Comparison of ENCODE assay signal across 13 cellular contexts in genomic region chr11:61229458-61229857, GRCh38. TPM values are rescaled to one million over a fixed set of nuclear protein-coding genes. Genes with fewer than 3 reads are reported as not detected.
"Had no signal": no experiment of that assay in that cellular context is flagged by ENCODE, and none has a peak within 500 bp of the region (broad histone marks: within the 10 kb centered on the region; RNA-seq: fewer than 3 reads in every experiment).

No MANE protein-coding gene starts in this region.

RNA-seq across cellular contexts. Expression of gene PGA4, which starts 7.3 kb away (rescaled TPM):
- total RNA-seq: activated naive CD4-positive, alpha-beta T cell treated with anti-CD3 and anti-CD28 coated beads for 36 hours; activated naive CD4-positive, alpha-beta T cell treated with anti-CD3 and anti-CD28 coated beads, Interleukin-2, amount 50 U/mL, for 72 hours; activated naive CD8-positive, alpha-beta T cell treated with anti-CD3 and anti-CD28 coated beads for 36 hours; activated naive CD8-positive, alpha-beta T cell treated with anti-CD3 and anti-CD28 coated beads, Interleukin-2, amount 10 ng/mL, durations not matched to agents 7 days and 5 days; activated T-cell treated with anti-CD3 and anti-CD28 coated beads, Interleukin-2, amount 50 U/mL, for 4 hours; activated T-cell treated with anti-CD3 and anti-CD28 coated beads, Interleukin-2, amount 50 U/mL, for 72 hours; activated T-helper 1 cell treated with anti-CD3 and anti-CD28 coated beads, Interleukin-12 subunit alpha, Interleukin-12 subunit beta, Interleukin-2, Interleukin-4 antibody, amounts not matched to agents 30 ng/mL and 10 ng/mL and 1 ng/mL, durations not matched to agents 14 hours and 24 hours and 36 hours; activated T-helper 17 cell treated with anti-CD3 and anti-CD28 coated beads, Interleukin-2, amount 50 U/mL, for 72 hours; activated T-helper 2 cell treated with anti-CD3 and anti-CD28 coated beads, Interferon-gamma antibody, Interleukin-2, Interleukin-4, amounts not matched to agents 10 μg/mL and 5 μg/mL and 100 μg/mL, durations not matched to agents 14 hours and 24 hours and 36 hours; bronchial epithelial cell; cardiac septum had no signal

RNA-seq across cellular contexts. Expression of gene PGA5, which starts 11.5 kb away (rescaled TPM):
- total RNA-seq: activated naive CD4-positive, alpha-beta T cell treated with anti-CD3 and anti-CD28 coated beads for 36 hours; activated naive CD4-positive, alpha-beta T cell treated with anti-CD3 and anti-CD28 coated beads, Interleukin-2, amount 50 U/mL, for 72 hours; activated naive CD8-positive, alpha-beta T cell treated with anti-CD3 and anti-CD28 coated beads for 36 hours; activated naive CD8-positive, alpha-beta T cell treated with anti-CD3 and anti-CD28 coated beads, Interleukin-2, amount 10 ng/mL, durations not matched to agents 7 days and 5 days; activated T-cell treated with anti-CD3 and anti-CD28 coated beads, Interleukin-2, amount 50 U/mL, for 4 hours; activated T-cell treated with anti-CD3 and anti-CD28 coated beads, Interleukin-2, amount 50 U/mL, for 72 hours; activated T-helper 1 cell treated with anti-CD3 and anti-CD28 coated beads, Interleukin-12 subunit alpha, Interleukin-12 subunit beta, Interleukin-2, Interleukin-4 antibody, amounts not matched to agents 30 ng/mL and 10 ng/mL and 1 ng/mL, durations not matched to agents 14 hours and 24 hours and 36 hours; activated T-helper 17 cell treated with anti-CD3 and anti-CD28 coated beads, Interleukin-2, amount 50 U/mL, for 72 hours; activated T-helper 2 cell treated with anti-CD3 and anti-CD28 coated beads, Interferon-gamma antibody, Interleukin-2, Interleukin-4, amounts not matched to agents 10 μg/mL and 5 μg/mL and 100 μg/mL, durations not matched to agents 14 hours and 24 hours and 36 hours; bronchial epithelial cell; cardiac septum; cerebellum had no signal

RNA-seq across cellular contexts. Expression of gene PGA3, which starts 26.1 kb away (rescaled TPM):
- total RNA-seq: activated naive CD4-positive, alpha-beta T cell treated with anti-CD3 and anti-CD28 coated beads for 36 hours; activated naive CD4-positive, alpha-beta T cell treated with anti-CD3 and anti-CD28 coated beads, Interleukin-2, amount 50 U/mL, for 72 hours; activated naive CD8-positive, alpha-beta T cell treated with anti-CD3 and anti-CD28 coated beads for 36 hours; activated naive CD8-positive, alpha-beta T cell treated with anti-CD3 and anti-CD28 coated beads, Interleukin-2, amount 10 ng/mL, durations not matched to agents 7 days and 5 days; activated T-cell treated with anti-CD3 and anti-CD28 coated beads, Interleukin-2, amount 50 U/mL, for 4 hours; activated T-cell treated with anti-CD3 and anti-CD28 coated beads, Interleukin-2, amount 50 U/mL, for 72 hours; activated T-helper 1 cell treated with anti-CD3 and anti-CD28 coated beads, Interleukin-12 subunit alpha, Interleukin-12 subunit beta, Interleukin-2, Interleukin-4 antibody, amounts not matched to agents 30 ng/mL and 10 ng/mL and 1 ng/mL, durations not matched to agents 14 hours and 24 hours and 36 hours; activated T-helper 17 cell treated with anti-CD3 and anti-CD28 coated beads, Interleukin-2, amount 50 U/mL, for 72 hours; activated T-helper 2 cell treated with anti-CD3 and anti-CD28 coated beads, Interferon-gamma antibody, Interleukin-2, Interleukin-4, amounts not matched to agents 10 μg/mL and 5 μg/mL and 100 μg/mL, durations not matched to agents 14 hours and 24 hours and 36 hours; bronchial epithelial cell; cardiac muscle cell had no signal
- polyA plus RNA-seq: cardiac muscle cell had no signal
